11 cellular contexts compared by ENCODE assay signal in the genomic region with DNA sequence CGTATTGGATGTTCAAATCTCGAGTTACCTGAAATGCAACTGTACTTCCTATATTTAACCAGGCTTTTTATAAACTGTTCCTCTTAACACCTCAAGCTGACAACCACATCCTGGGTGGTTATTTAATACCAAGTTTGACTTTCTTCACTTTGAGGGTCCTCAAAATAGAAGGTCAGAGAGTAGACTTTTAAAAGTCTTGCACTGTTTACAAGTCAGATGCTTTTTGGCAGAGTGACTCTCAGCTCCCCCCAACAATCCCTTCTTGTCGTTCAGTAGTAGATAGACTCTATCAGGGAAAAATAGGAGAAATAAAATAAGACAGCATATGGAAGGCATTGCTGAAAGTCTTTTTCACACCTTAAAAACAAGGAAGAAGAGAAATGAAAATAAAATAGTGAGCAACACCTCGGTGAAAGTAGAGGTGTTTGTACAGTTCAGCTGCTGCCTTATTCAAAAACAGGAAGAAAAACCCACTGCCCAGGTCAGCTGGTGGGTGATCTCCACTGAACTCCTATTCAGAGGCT.
DNase-seq lines count a peak whose midpoint lies in the region; ATAC-seq lines count a peak whose summit lies in the region.
"Had no signal": no experiment of that assay in that cellular context is flagged by ENCODE, and none has a peak within 500 bp of the region (broad histone marks: within the 10 kb centered on the region; RNA-seq: fewer than 3 reads in every experiment).

No MANE protein-coding gene starts in this region.

- peaks cover 33 to 35% of the 10 kb centered on the region in 2 donors for H3K4me1 Mint-ChIP-seq in immature natural killer cell

- peak overlapping the region; percentile 54 to 79 (median 76) for H3K4me3 Mint-ChIP-seq in immature natural killer cell

- peak overlapping the region; percentile 41 to 82 (median 74) for H3K27ac Mint-ChIP-seq in immature natural killer cell

- no peaks in the 10 kb centered on the region for H3K36me3 Mint-ChIP-seq in immature natural killer cell

- peak; percentile 30 to 32 (median 30) for DNase-seq in immature natural killer cell
- DNase-seq in NCI-H2107 treated with DMSO at 0.1 percent for 48 hours (lab: John Stamatoyannopoulos, UW; ENCODE audit: unreplicated experiment), result no peak
- no peak for DNase-seq in activated CD8-positive, alpha-beta memory T cell treated with anti-CD3 and anti-CD28 coated beads for 24 hours
- DNase-seq in stimulated activated naive CD4-positive, alpha-beta T cell treated with Interleukin-2 at 50 U/mL for 16 hours (lab: John Stamatoyannopoulos, UW), result no peak
- DNase-seq in NCI-H2081 (lab: John Stamatoyannopoulos, UW), result no peak
- DNase-seq: NCI-H1417 treated with DMSO at 0.1 percent for 48 hours, testis had no signal

- H3K27me3 Mint-ChIP-seq in immature natural killer cell (ENCODE audit: low read depth in 3 of 3), result peaks cover 4 to 8% (median 6%) of the 10 kb centered on the region in 3 donors

- peak; percentile 79 for ATAC-seq in GM18520 (IDR thresholded peaks at IDR 0.05; ENCODE audit: unreplicated experiment)
- peak; percentile 83 for ATAC-seq in GM21447 (IDR thresholded peaks at IDR 0.05; ENCODE audit: unreplicated experiment)
- peak; percentile 69 for ATAC-seq in HG03342 (IDR thresholded peaks at IDR 0.05; ENCODE audit: unreplicated experiment)
- ATAC-seq: Right ventricle myocardium inferior had no signal

- H3K9me3 Mint-ChIP-seq in immature natural killer cell, result no peaks in the 10 kb centered on the region

Comparison
In these comparisons a context has a peak if more than half of its experiments do, and no peak if none do; other contexts are left out.
1. DNase-seq: peak in immature natural killer cell (3 of 3); none in NCI-H2107 treated with DMSO at 0.1 percent for 48 hours (single experiment), activated CD8-positive, alpha-beta memory T cell treated with anti-CD3 and anti-CD28 coated beads for 24 hours (single experiment), stimulated activated naive CD4-positive, alpha-beta T cell treated with Interleukin-2 at 50 U/mL for 16 hours (single experiment) and NCI-H2081 (0 of 2).
2. Peak in every context shown above with its lines, with median percentiles within 50 percentile points of each other: ATAC-seq.